ENCODE assay signal across 23 cellular contexts in genomic region chr1:117680316-117681002, GRCh38.
DNase-seq lines count a peak whose midpoint lies in the region; ATAC-seq, FAIRE-seq and TF ChIP-seq lines count a peak whose summit lies in the region.
"Had no signal": no experiment of that assay in that cellular context is flagged by ENCODE, and none has a peak within 500 bp of the region (broad histone marks: within the 10 kb centered on the region; RNA-seq: fewer than 3 reads in every experiment).

No MANE protein-coding gene starts in this region.

- H3K9me3 ChIP-seq in heart left ventricle (no peaks in the 10 kb centered on the region), mucosa of rectum (ENCODE audit: control insufficient read depth in 2 of 2, low read length in 2 of 2) (no peaks in the 10 kb centered on the region), thoracic aorta (no peaks in the 10 kb centered on the region)

- H3K27ac ChIP-seq in heart left ventricle (peak overlapping the region in 9 of 12 donors; percentile 59 to 94 (median 89)), mucosa of rectum (ENCODE audit: low read depth in 2 of 2, low read length in 2 of 2) (peak overlapping the region; percentile 61 to 66), thoracic aorta (peak overlapping the region; percentile 89 to 93)
- H3K27ac ChIP-seq: HL-60, KMS-11, PC-9 had no signal

- no peak for TF ChIP-seq CTCF in heart left ventricle (IDR thresholded peaks at IDR 0.05)
- no peak for TF ChIP-seq CTCF in thoracic aorta (IDR thresholded peaks at IDR 0.05)

- no peak overlapping the region for H3K4me3 ChIP-seq in heart left ventricle
- peak overlapping the region in 1 of 2 donors; percentile 17 for H3K4me3 ChIP-seq in mucosa of rectum (ENCODE audit: low read length in 2 of 2)
- no peak overlapping the region for H3K4me3 ChIP-seq in thoracic aorta
- H3K4me3 ChIP-seq: PC-9 had no signal

- DNase-seq in heart left ventricle: no peak
- no peak for DNase-seq in Right ventricle myocardium inferior (ENCODE audit: missing footprints)
- no peak for DNase-seq in thoracic aorta (ENCODE audit: low spot score)
- no peak for DNase-seq in AML-193 (lab: John Stamatoyannopoulos, UW)
- no peak for DNase-seq in DMS114 treated with DMSO at 0.1 percent for 48 hours (lab: John Stamatoyannopoulos, UW; ENCODE audit: unreplicated experiment)
- DNase-seq: 8988T, ACHN, Calu3, DMS153, DND-41, MM.1S, NCI-H2029, NCI-H446, NCI-H524 treated with DMSO at 0.1 percent for 48 hours, NCI-H774, SHP77 had no signal

- H3K27me3 ChIP-seq in heart left ventricle (no peaks in the 10 kb centered on the region), mucosa of rectum (ENCODE audit: control insufficient read depth in 2 of 2, insufficient read depth in 2 of 2, low read length in 2 of 2) (no peaks in the 10 kb centered on the region), thoracic aorta (replicated peaks; ENCODE audit: insufficient read depth) (no peaks in the 10 kb centered on the region)

- ATAC-seq in heart left ventricle (no peak), Right ventricle myocardium inferior (no peak), thoracic aorta (ENCODE audit: insufficient number of reproducible peaks, low FRiP score, low read depth) (no peak), HG02973 (IDR thresholded peaks at IDR 0.05; ENCODE audit: unreplicated experiment) (no peak)

- FAIRE-seq in colon (lab: Jason Lieb, UNC): peak; percentile 36
- FAIRE-seq: GM18507 had no signal

- H3K9ac ChIP-seq in mucosa of rectum (ENCODE audit: low read depth in 1 of 2, low read length in 2 of 2): no peak overlapping the region
- H3K9ac ChIP-seq: KMS-11 had no signal

- H3K36me3 ChIP-seq in heart left ventricle (no peaks in the 10 kb centered on the region), mucosa of rectum (ENCODE audit: control insufficient read depth in 2 of 2, insufficient read depth in 2 of 2, low read length in 2 of 2) (no peaks in the 10 kb centered on the region), thoracic aorta (no peaks in the 10 kb centered on the region)

- intact Hi-C loops in heart left ventricle (cut with DNase I): loop anchor here in 2 of 10 donors (5.0 to 10.0 kb wide), 2 partner anchors 72 to 74 kb away; no protein-coding TSS in a partner anchor
- intact Hi-C loops in Right ventricle myocardium inferior (cut with DNase I): no loop called here

- WGBS in heart left ventricle, 4 donors: 83 to 91% (median 86%) methylated on average over 9 of the region's 9 CpGs

- TF ChIP-seq POLR2A in heart left ventricle (IDR thresholded peaks at IDR 0.05): no peak

- H3K4me1 ChIP-seq in heart left ventricle (peaks cover 3 to 79% (median 21%) of the 10 kb centered on the region in 12 donors), mucosa of rectum (ENCODE audit: control insufficient read depth in 2 of 2, insufficient read depth in 2 of 2, low read length in 2 of 2) (peaks cover 15 to 38% of the 10 kb centered on the region in 2 donors), thoracic aorta (ENCODE audit: control insufficient read depth in 1 of 2, low read depth in 2 of 2) (peaks cover 16 to 87% of the 10 kb centered on the region in 2 donors)
